ENCODE assay signal across 29 cellular contexts in genomic region chr18:9997711-9998110, GRCh38.
"Had no signal": no experiment of that assay in that cellular context is flagged by ENCODE, and none has a peak within 500 bp of the region (broad histone marks: within the 10 kb centered on the region; RNA-seq: fewer than 3 reads in every experiment).

No MANE protein-coding gene starts in this region.

- ATAC-seq: activated CD8-positive, alpha-beta T cell treated with anti-CD3 and anti-CD28 coated beads for 36 hours; activated naive CD8-positive, alpha-beta T cell treated with anti-CD3 and anti-CD28 coated beads, Interleukin-2, amount 50 U/mL, for 24 hours; activated T-cell treated with anti-CD3 and anti-CD28 coated beads, Interleukin-2, amount 50 U/mL, for 4 hours; activated T-cell treated with anti-CD3 and anti-CD28 coated beads, Interleukin-2, amount 50 U/mL, for 72 hours; activated T-helper 17 cell treated with anti-CD3 and anti-CD28 coated beads, Interleukin-2, amount 50 U/mL, for 72 hours had no signal

- DNase-seq: activated B cell treated with CpG ODN at 0.5 μM for 24 hours; activated CD4-positive, alpha-beta memory T cell treated with anti-CD3 and anti-CD28 coated beads for 36 hours; activated CD4-positive, alpha-beta T cell treated with anti-CD3 and anti-CD28 coated beads for 4 hours; activated CD4-positive, alpha-beta T cell treated with anti-CD3 and anti-CD28 coated beads, Interleukin-2, amount 10 ng/mL, durations not matched to agents 24 days and 14 days; activated CD4-positive, alpha-beta T cell treated with anti-CD3 and anti-CD28 coated beads, Interleukin-2, amount 50 U/mL, for 1 hour; activated CD4-positive, alpha-beta T cell treated with anti-CD3 and anti-CD28 coated beads, Interleukin-2, amount 50 U/mL, for 4 hours; activated CD4-positive, CD25-positive, alpha-beta regulatory T cell treated with anti-CD3 and anti-CD28 coated beads, Interleukin-2, amount 50 U/mL, for 72 hours; activated CD8-positive, alpha-beta memory T cell treated with anti-CD3 and anti-CD28 coated beads, Interleukin-2, amount 50 U/mL, for 4 hours; activated CD8-positive, alpha-beta T cell treated with anti-CD3 and anti-CD28 coated beads for 36 hours; activated effector memory CD4-positive, alpha-beta T cell treated with Interleukin-2 at 50 U/mL for 16 hours; activated gamma-delta T cell; activated naive CD4-positive, alpha-beta T cell treated with anti-CD3 and anti-CD28 coated beads, Interleukin-2, amount 10 ng/mL, durations not matched to agents 7 days and 5 days; activated naive CD4-positive, alpha-beta T cell treated with Interleukin-2 at 50 U/mL for 16 hours; activated naive CD8-positive, alpha-beta T cell treated with anti-CD3 and anti-CD28 coated beads, Interleukin-2, amount 10 ng/mL, durations not matched to agents 7 days and 5 days; activated naive CD8-positive, alpha-beta T cell treated with anti-CD3 and anti-CD28 coated beads, Interleukin-2, amount 50 U/mL, for 24 hours; activated T-cell treated with anti-CD3 and anti-CD28 coated beads for 4 hours; activated T-cell treated with anti-CD3 and anti-CD28 coated beads, Interleukin-2, amount 50 U/mL, for 1 hour; activated T-cell treated with anti-CD3 and anti-CD28 coated beads, Interleukin-2, amount 50 U/mL, for 4 hours; activated T-cell treated with anti-CD3 and anti-CD28 coated beads, Interleukin-2, amount 50 U/mL, for 72 hours; anterior cingulate cortex; cerebellar nuclear complex; T-helper 1 cell; T-helper 2 cell; T-helper 9 cell had no signal

- H3K36me3 ChIP-seq: ascending aorta, cardiac muscle cell had no signal

- H3K27ac ChIP-seq: ascending aorta, cardiac muscle cell, VCaP had no signal

- H3K27me3 ChIP-seq: ascending aorta, cardiac muscle cell had no signal

- H3K4me1 ChIP-seq: ascending aorta had no signal

- H3K4me3 ChIP-seq: ascending aorta, cardiac muscle cell had no signal

- FAIRE-seq: TTC549 had no signal
